10 cellular contexts compared by ENCODE assay signal in the genomic region with DNA sequence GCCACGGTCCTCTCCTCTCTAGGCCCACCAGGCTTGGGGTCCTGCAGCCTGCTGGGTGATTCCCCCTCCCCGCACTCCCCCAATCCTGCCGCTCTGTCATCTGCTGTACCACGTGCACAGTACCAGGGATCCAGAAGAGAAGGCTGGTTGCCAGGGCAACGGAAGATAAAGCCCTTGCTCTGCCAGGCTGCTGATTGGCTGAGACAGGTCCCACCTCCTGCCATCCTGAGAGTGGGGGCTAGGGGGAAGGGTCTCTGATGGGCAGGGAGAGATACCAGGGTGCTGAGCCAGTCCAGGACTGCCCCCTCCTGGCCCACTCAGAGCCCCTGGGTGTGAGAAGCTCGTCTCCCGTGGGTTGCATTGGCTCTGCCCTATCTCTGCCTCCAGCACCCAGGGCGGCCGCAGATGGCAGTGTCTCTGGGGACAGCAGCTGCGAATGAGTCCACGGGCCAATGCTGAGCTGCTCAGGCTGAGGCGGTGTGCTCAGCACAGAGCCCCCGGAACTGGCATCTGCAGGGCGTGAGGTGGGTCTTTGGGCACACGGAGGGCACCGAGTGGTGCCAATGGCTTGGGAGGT.
DNase-seq lines count a peak whose midpoint lies in the region; ATAC-seq and TF ChIP-seq lines count a peak whose summit lies in the region.
"Had no signal": no experiment of that assay in that cellular context is flagged by ENCODE, and none has a peak within 500 bp of the region (broad histone marks: within the 10 kb centered on the region; RNA-seq: fewer than 3 reads in every experiment).

A gene (plus strand): TSS at position 253 of the 577 bp plus-strand sequence.

- TF ChIP-seq CTCF in heart left ventricle (IDR thresholded peaks at IDR 0.05): peak in 1 of 12 donors; percentile 8
- no peak for TF ChIP-seq CTCF in SK-N-SH (IDR thresholded peaks at IDR 0.05)
- TF ChIP-seq CTCF in type B pancreatic cell (conservative IDR thresholded peaks at IDR 0.05): peak; percentile 37
- TF ChIP-seq CTCF in Calu3 (IDR thresholded peaks at IDR 0.05; ENCODE audit: unreplicated experiment): no peak

- CTCF ChIA-PET in SK-N-SH (lab: Yijun Ruan, JAX): interaction anchor here (0.6 to 2.4 kb wide), 11 partner anchors 11 to 264 kb away, joined by 3 to 10 read pairs (median 5); a partner anchor contains a TSS
- CTCF ChIA-PET in Calu3 (lab: Charles Lee): interaction anchor here (0.5 kb wide), 2 partner anchors 28 to 100 kb away, joined by 3 to 6 read pairs; no protein-coding TSS in a partner anchor

- H3K27me3 Mint-ChIP-seq in type B pancreatic cell (no peaks in the 10 kb centered on the region), Calu3 (ENCODE audit: unreplicated experiment) (no peaks in the 10 kb centered on the region)
- H3K27me3 Mint-ChIP-seq: activated naive CD4-positive, alpha-beta T cell treated with anti-CD3 and anti-CD28 coated beads, Interleukin-2, amount 50 U/mL, for 24 hours had no signal

- WGBS in heart left ventricle, 4 donors: 43 to 51% (median 49%) methylated on average over 9 to 16 of the region's 16 CpGs
- 75% methylated on average over 1 of the region's 16 CpGs for WGBS in SK-N-SH (ENCODE audit: low lambda C conversion rate)

- H3K9me3 Mint-ChIP-seq in type B pancreatic cell: no peaks in the 10 kb centered on the region
- H3K9me3 Mint-ChIP-seq in Calu3 (ENCODE audit: low read depth, unreplicated experiment): no peaks in the 10 kb centered on the region
- H3K9me3 Mint-ChIP-seq: activated naive CD4-positive, alpha-beta T cell treated with anti-CD3 and anti-CD28 coated beads, Interleukin-2, amount 50 U/mL, for 24 hours had no signal

- no peaks in the 10 kb centered on the region for H4K20me1 ChIP-seq in SK-N-SH (ENCODE audit: insufficient read depth)

- intact Hi-C loops in heart left ventricle (cut with DNase I) (no loop called here), cardiac septum (cut with DNase I) (no loop called here), Calu3 (cut with micrococcal nuclease; ENCODE audit: unreplicated experiment) (no loop called here)

- H3K9me3 ChIP-seq in heart left ventricle: no peaks in the 10 kb centered on the region
- no peaks in the 10 kb centered on the region for H3K9me3 ChIP-seq in SK-N-SH

- no peaks in the 10 kb centered on the region for H3K79me2 ChIP-seq in SK-N-SH (ENCODE audit: insufficient read depth)

- no peak for TF ChIP-seq POLR2A in heart left ventricle (IDR thresholded peaks at IDR 0.05)

- POLR2A ChIA-PET in SK-N-SH (lab: Yijun Ruan, JAX): interaction anchor here (1.0 kb wide), 1 partner anchor 255 kb away, joined by 3 read pairs; no protein-coding TSS in a partner anchor

- H3K9ac ChIP-seq in SK-N-SH: no peak within 1 kb of the TSS

- no TSS peak for BruUV-seq in Calu3 (replicated peaks; lab: Mats Ljungman, UMichigan)

- no peak within 1 kb of the TSS for H3K4me3 ChIP-seq in heart left ventricle
- H3K4me3 ChIP-seq in SK-N-SH (ENCODE audit: low read depth in 2 of 2, low read length in 1 of 2): peak within 1 kb of the TSS in 1 of 2 experiments; percentile 34; a peak in 1 of 4 replicates

- H3K36me3 Mint-ChIP-seq in type B pancreatic cell (no peaks in the 10 kb centered on the region), Calu3 (ENCODE audit: insufficient read depth, unreplicated experiment) (peaks cover 15% of the 10 kb centered on the region)
- H3K36me3 Mint-ChIP-seq: activated naive CD4-positive, alpha-beta T cell treated with anti-CD3 and anti-CD28 coated beads, Interleukin-2, amount 50 U/mL, for 24 hours had no signal

- peaks cover 20% of the 10 kb centered on the region for H3K4me1 Mint-ChIP-seq in type B pancreatic cell (ENCODE audit: unreplicated experiment)
- H3K4me1 Mint-ChIP-seq in Calu3 (ENCODE audit: low read depth, unreplicated experiment): peaks cover 22% of the 10 kb centered on the region
- H3K4me1 Mint-ChIP-seq: activated naive CD4-positive, alpha-beta T cell treated with anti-CD3 and anti-CD28 coated beads, Interleukin-2, amount 50 U/mL, for 24 hours had no signal

- peak; percentile 52 for TF ChIP-seq RAD21 in SK-N-SH (IDR thresholded peaks at IDR 0.05; ENCODE audit: low read length)

- no peak within 1 kb of the TSS for H3K4me3 Mint-ChIP-seq in type B pancreatic cell
- no peak within 1 kb of the TSS for H3K4me3 Mint-ChIP-seq in Calu3 (ENCODE audit: low read depth, unreplicated experiment)
- H3K4me3 Mint-ChIP-seq: activated naive CD4-positive, alpha-beta T cell treated with anti-CD3 and anti-CD28 coated beads, Interleukin-2, amount 50 U/mL, for 24 hours had no signal

- H3F3A ChIP-seq in SK-N-SH (replicated peaks; ENCODE audit: insufficient read depth): no peaks in the 10 kb centered on the region

- TF ChIP-seq EP300 in SK-N-SH (IDR thresholded peaks at IDR 0.05; ENCODE audit: borderline replicate concordance in 1 of 2, low read depth in 1 of 2, low read length in 1 of 2): peak in 1 of 2 experiments; percentile 26; a peak in 1 of 4 replicates

- peaks cover 0 to 6% (median 1%) of the 10 kb centered on the region in 12 donors for H3K4me1 ChIP-seq in heart left ventricle
- peaks cover 0 to 21% of the 10 kb centered on the region in 2 experiments; a peak in 1 of 4 replicates for H3K4me1 ChIP-seq in SK-N-SH (ENCODE audit: control insufficient read depth in 1 of 2, insufficient read depth in 2 of 2, low read depth in 1 of 2, low read length in 1 of 2)

- DNase-seq in heart left ventricle: no peak
- no peak for DNase-seq in cardiac septum (ENCODE audit: low spot score)
- peak; percentile 82 for DNase-seq in SK-N-SH
- peak; percentile 90 for DNase-seq in inferior parietal cortex (ENCODE audit: extremely low spot score)
- no peak for DNase-seq in type B pancreatic cell (ENCODE audit: extremely low spot score, unreplicated experiment)
- no peak for DNase-seq in Calu3
- DNase-seq: activated CD4-positive, alpha-beta T cell treated with anti-CD3 and anti-CD28 coated beads, Interleukin-2, amount 50 U/mL, for 48 hours had no signal

- H3K27ac ChIP-seq in heart left ventricle: no peak within 1 kb of the TSS
- peak within 1 kb of the TSS in 1 of 2 experiments; percentile 76; a peak in 2 of 4 replicates for H3K27ac ChIP-seq in SK-N-SH (ENCODE audit: low read depth in 2 of 2, low read length in 1 of 2)

- ATAC-seq in heart left ventricle: peak in 3 of 4 donors; percentile 33 to 40 (median 33)
- ATAC-seq in GM21526 (IDR thresholded peaks at IDR 0.05; ENCODE audit: low FRiP score, unreplicated experiment): no peak
- ATAC-seq in HG03432 (IDR thresholded peaks at IDR 0.05; ENCODE audit: unreplicated experiment): no peak

- no peak within 1 kb of the TSS for H2AFZ ChIP-seq in SK-N-SH (ENCODE audit: low read depth)

- H3K27ac Mint-ChIP-seq in type B pancreatic cell (no peak within 1 kb of the TSS), Calu3 (ENCODE audit: unreplicated experiment) (no peak within 1 kb of the TSS)
- H3K27ac Mint-ChIP-seq: activated naive CD4-positive, alpha-beta T cell treated with anti-CD3 and anti-CD28 coated beads, Interleukin-2, amount 50 U/mL, for 24 hours had no signal

- H3K4me2 ChIP-seq in SK-N-SH: no peak within 1 kb of the TSS

- H3K9me2 ChIP-seq in SK-N-SH: no peaks in the 10 kb centered on the region

- H3K36me3 ChIP-seq in heart left ventricle (no peaks in the 10 kb centered on the region), SK-N-SH (replicated peaks in 1 of 2; ENCODE audit: control insufficient read depth in 1 of 2, insufficient read depth in 2 of 2, low read length in 1 of 2) (no peaks in the 10 kb centered on the region)

- H3K27me3 ChIP-seq in heart left ventricle: peaks cover 0 to 7% (median 0%) of the 10 kb centered on the region in 9 donors
- no peaks in the 10 kb centered on the region for H3K27me3 ChIP-seq in SK-N-SH (ENCODE audit: insufficient read depth)

TF ChIP-seq in SK-N-SH, 30 proteins besides CTCF, POLR2A, EP300 and RAD21:
- no peak for TF ChIP-seq TCF12 (IDR thresholded peaks at IDR 0.05)
- TF ChIP-seq RFX5 (IDR thresholded peaks at IDR 0.05; ENCODE audit: low read length): peak; percentile 84
- TF ChIP-seq CHD2 (IDR thresholded peaks at IDR 0.05; ENCODE audit: low read length, partially characterized antibody): no peak
- TF ChIP-seq, protein P1, sequence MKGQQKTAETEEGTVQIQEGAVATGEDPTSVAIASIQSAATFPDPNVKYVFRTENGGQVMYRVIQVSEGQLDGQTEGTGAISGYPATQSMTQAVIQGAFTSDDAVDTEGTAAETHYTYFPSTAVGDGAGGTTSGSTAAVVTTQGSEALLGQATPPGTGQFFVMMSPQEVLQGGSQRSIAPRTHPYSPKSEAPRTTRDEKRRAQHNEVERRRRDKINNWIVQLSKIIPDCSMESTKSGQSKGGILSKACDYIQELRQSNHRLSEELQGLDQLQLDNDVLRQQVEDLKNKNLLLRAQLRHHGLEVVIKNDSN (IDR thresholded peaks at IDR 0.05; ENCODE audit: borderline replicate concordance, low read depth): peak; percentile 8; the same call in 1 of the 2 replicates
- no peak for TF ChIP-seq ELF1 (IDR thresholded peaks at IDR 0.05)
- peak; percentile 89 for TF ChIP-seq GATA2 (CRISPR knock-in tag; IDR thresholded peaks at IDR 0.05)
- peak; percentile 97 for TF ChIP-seq MXI1 (IDR thresholded peaks at IDR 0.05; ENCODE audit: low read depth, low read length)

Comparison
In these comparisons a context has a peak if more than half of its experiments do, and no peak if none do; other contexts are left out.
1. ATAC-seq: peak in heart left ventricle (3 of 4); none in GM21526 (single experiment) and HG03432 (single experiment).
2. DNase-seq: peak in SK-N-SH (single experiment) and inferior parietal cortex (single experiment); none in heart left ventricle (0 of 5), cardiac septum (single experiment), type B pancreatic cell (single experiment) and Calu3 (single experiment).